ENCODE assay signal across 18 cellular contexts in the genomic region with DNA sequence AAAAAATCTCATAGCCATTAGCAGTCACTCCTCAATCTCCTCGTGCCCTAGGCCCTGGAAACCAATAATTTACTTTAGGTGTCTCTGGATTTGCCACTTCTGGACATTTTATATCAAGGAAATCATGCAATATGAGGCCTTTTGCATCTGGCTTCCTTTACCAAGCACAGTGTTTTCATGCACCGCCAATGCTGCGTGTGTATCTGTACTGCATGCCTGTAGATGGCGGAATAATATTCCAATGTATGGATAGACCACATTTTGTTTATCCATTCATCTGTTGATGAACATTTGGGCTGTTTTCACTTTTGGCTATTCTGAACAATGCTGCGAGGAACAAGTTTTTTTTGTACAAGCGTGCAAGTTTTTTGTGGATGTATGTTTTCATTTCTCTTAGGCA. TPM values are rescaled to one million over a fixed set of nuclear protein-coding genes. Genes with fewer than 3 reads are reported as not detected.
DNase-seq lines count a peak whose midpoint lies in the region; ATAC-seq, FAIRE-seq and TF ChIP-seq lines count a peak whose summit lies in the region.
"Had no signal": no experiment of that assay in that cellular context is flagged by ENCODE, and none has a peak within 500 bp of the region (broad histone marks: within the 10 kb centered on the region; RNA-seq: fewer than 3 reads in every experiment).

No MANE protein-coding gene starts in this region.

- H3K36me3 ChIP-seq in HepG2 (replicated peaks in 1 of 2; ENCODE audit: control insufficient read depth in 1 of 2, insufficient read depth in 2 of 2, low read length in 2 of 2) (peaks cover 0 to 12% of the 10 kb centered on the region in 2 experiments; a peak in 1 of 5 replicates), right lobe of liver (no peaks in the 10 kb centered on the region), PC-3 (ENCODE audit: low read depth, low read length) (peaks cover 32% of the 10 kb centered on the region), osteoblast (ENCODE audit: insufficient read depth, low read length) (peaks cover 3% of the 10 kb centered on the region)

- H3K79me2 ChIP-seq in HepG2 (ENCODE audit: insufficient read depth, low read length) (peaks cover 55% of the 10 kb centered on the region), PC-3 (ENCODE audit: low read length) (peaks cover 99% of the 10 kb centered on the region), osteoblast (ENCODE audit: insufficient read depth, low read length) (peaks cover 99% of the 10 kb centered on the region)

- H3K27me3 ChIP-seq in HepG2 (ENCODE audit: control insufficient read depth in 1 of 2, insufficient read depth in 2 of 2, low read length in 2 of 2), result no peaks in the 10 kb centered on the region
- no peaks in the 10 kb centered on the region for H3K27me3 ChIP-seq in right lobe of liver
- no peaks in the 10 kb centered on the region for H3K27me3 ChIP-seq in PC-3 (ENCODE audit: low read length)
- H3K27me3 ChIP-seq in osteoblast (ENCODE audit: insufficient read depth, low read length), result no peaks in the 10 kb centered on the region

- H3K27me3 Mint-ChIP-seq in osteocyte (ENCODE audit: unreplicated experiment), result no peaks in the 10 kb centered on the region

- DNase-seq in HepG2 (ENCODE audit: low spot score) (no peak), right lobe of liver (no peak), PC-3 (peak; percentile 15), osteocyte (ENCODE audit: extremely low spot score, unreplicated experiment) (no peak), osteoblast (ENCODE audit: insufficient read length, low spot score, missing footprints) (no peak)
- DNase-seq: C1 segment of cervical spinal cord; Caco-2; CD8-positive, alpha-beta T cell; DMS153; DND-41; GM23248; H7; HCEC 1CT had no signal

- H3K9me3 ChIP-seq in HepG2 (ENCODE audit: low read length) (no peaks in the 10 kb centered on the region), right lobe of liver (no peaks in the 10 kb centered on the region), PC-3 (ENCODE audit: low read length) (no peaks in the 10 kb centered on the region), osteoblast (ENCODE audit: low read depth, low read length) (no peaks in the 10 kb centered on the region)

- H3K4me2 ChIP-seq in HepG2 (ENCODE audit: low read depth, low read length), result no peak overlapping the region
- no peak overlapping the region for H3K4me2 ChIP-seq in PC-3 (ENCODE audit: low read length)
- no peak overlapping the region for H3K4me2 ChIP-seq in osteoblast (ENCODE audit: insufficient read depth, low read length)

- TF ChIP-seq POLR2A in HepG2 (IDR thresholded peaks at IDR 0.05; ENCODE audit: insufficient read depth in 1 of 2, low read depth in 2 of 2, low read length in 2 of 2) (no peak), right lobe of liver (IDR thresholded peaks at IDR 0.05) (no peak)

- H3K4me1 ChIP-seq in HepG2 (ENCODE audit: insufficient read depth, low read length) (peaks cover 42% of the 10 kb centered on the region), right lobe of liver (peaks cover 0 to 29% (median 10%) of the 10 kb centered on the region in 4 donors), PC-3 (ENCODE audit: insufficient read depth, low read length) (peaks cover 4% of the 10 kb centered on the region; the same call in 1 of the 2 replicates), osteoblast (ENCODE audit: insufficient read depth, low read length) (peaks cover 14% of the 10 kb centered on the region)

- no peak for TF ChIP-seq EP300 in HepG2 (IDR thresholded peaks at IDR 0.05; ENCODE audit: low read depth in 2 of 2, low read length in 2 of 2)
- no peak for TF ChIP-seq EP300 in HepG2 (CRISPR knock-in tag; IDR thresholded peaks at IDR 0.05; ENCODE audit: borderline replicate concordance)

- no peaks in the 10 kb centered on the region for H3K9me3 Mint-ChIP-seq in osteocyte (ENCODE audit: unreplicated experiment)
- H3K9me3 Mint-ChIP-seq: CD8-positive, alpha-beta T cell had no signal

- ATAC-seq in HepG2 (no peak), right lobe of liver (no peak), PC-3 (no peak), GM18909 (IDR thresholded peaks at IDR 0.05; ENCODE audit: poor library complexity, unreplicated experiment) (no peak)
- ATAC-seq: CD8-positive, alpha-beta T cell had no signal

- in situ Hi-C loops in HepG2 (cut with HindIII; ENCODE audit: extremely low pct_ligation_motif_present, low pct_unique_long_range_greater_than_20kb), result no loop called here

- FAIRE-seq in HepG2 (lab: Jason Lieb, UNC), result no peak
- FAIRE-seq: G401.6, GM12892, GM19239, H1 had no signal

- intact Hi-C loops in HepG2 (cut with micrococcal nuclease; ENCODE audit: unreplicated experiment) (no loop called here), right lobe of liver (cut with DNase I) (no loop called here), PC-3 (cut with micrococcal nuclease) (no loop called here)

- CTCF ChIA-PET in HepG2 (lab: Yijun Ruan, JAX; ENCODE audit: low intra/inter-chr PET ratio, low total read pairs), result no interaction called here
- CTCF ChIA-PET in PC-3 (lab: Charles Lee), result no interaction called here

- H3K27ac ChIP-seq in HepG2 (ENCODE audit: extremely low read length, insufficient read depth, low read length) (no peak overlapping the region), right lobe of liver (no peak overlapping the region), PC-3 (ENCODE audit: low read length) (no peak overlapping the region), osteoblast (ENCODE audit: low read depth, low read length) (no peak overlapping the region)
- H3K27ac ChIP-seq: GM23248 had no signal

- TF ChIP-seq CTCF in HepG2 (CRISPR knock-in tag; IDR thresholded peaks at IDR 0.05), result 0 out of 2 replicates have a peak, but pooled peaks have one; percentile 13
- TF ChIP-seq CTCF in right lobe of liver (IDR thresholded peaks at IDR 0.05), result no peak
- TF ChIP-seq CTCF in PC-3 (conservative IDR thresholded peaks at IDR 0.05; ENCODE audit: low read depth, low read length), result peak; percentile 26; the same call in 1 of the 2 replicates
- TF ChIP-seq CTCF in osteocyte (IDR thresholded peaks at IDR 0.05), result peak; percentile 8
- no peak for TF ChIP-seq CTCF in osteoblast (IDR thresholded peaks at IDR 0.05; ENCODE audit: extremely low read depth, low read depth, low read length)

- WGBS in HepG2 (ENCODE audit: low lambda C conversion rate), result 96% methylated on average over 6 of the region's 6 CpGs
- 95% methylated on average over 6 of the region's 6 CpGs for WGBS in right lobe of liver (ENCODE audit: insufficient coverage, low coverage, low lambda C conversion rate, missing lambda C conversion rate)

- POLR2A ChIA-PET in HepG2 (lab: Yijun Ruan, JAX) (interaction anchor here (1.0 kb wide), 1 partner anchor 20 kb away, joined by 7 read pairs; no protein-coding TSS in a partner anchor), PC-3 (lab: Charles Lee; ENCODE audit: unreplicated experiment) (no interaction called here)

- no peak overlapping the region for H3K4me3 Mint-ChIP-seq in osteocyte (ENCODE audit: unreplicated experiment)
- H3K4me3 Mint-ChIP-seq: CD8-positive, alpha-beta T cell had no signal

- H3K9ac ChIP-seq in HepG2 (ENCODE audit: insufficient read depth, low read depth, low read length), result no peak overlapping the region
- H3K9ac ChIP-seq in PC-3 (ENCODE audit: low read length), result no peak overlapping the region
- H3K9ac ChIP-seq: GM23248 had no signal

- no peak overlapping the region for H3K27ac Mint-ChIP-seq in osteocyte (ENCODE audit: unreplicated experiment)

- H3K9me2 ChIP-seq in PC-3 (replicated peaks; ENCODE audit: low read length), result no peaks in the 10 kb centered on the region

- H3K4me3 ChIP-seq in HepG2 (replicated peaks in 1 of 3; ENCODE audit: insufficient read depth in 1 of 3, low read depth in 2 of 3, low read length in 3 of 3), result no peak overlapping the region
- H3K4me3 ChIP-seq in right lobe of liver, result no peak overlapping the region
- no peak overlapping the region for H3K4me3 ChIP-seq in PC-3 (ENCODE audit: low read length)
- H3K4me3 ChIP-seq in osteoblast (ENCODE audit: insufficient read depth, low read length), result no peak overlapping the region
- H3K4me3 ChIP-seq: GM23248 had no signal

- BruUV-seq in HepG2 (replicated peaks; lab: Mats Ljungman, UMichigan) (no TSS peak), PC-3 (replicated peaks; lab: Mats Ljungman, UMichigan) (no TSS peak)

- H2AFZ ChIP-seq in HepG2 (ENCODE audit: low read length), result no peak overlapping the region
- no peak overlapping the region for H2AFZ ChIP-seq in PC-3 (ENCODE audit: low read length)
- H2AFZ ChIP-seq in osteoblast (ENCODE audit: low read length), result no peak overlapping the region
- H2AFZ ChIP-seq: GM23248 had no signal

- H3K4me1 Mint-ChIP-seq in osteocyte (ENCODE audit: unreplicated experiment), result peaks cover 17% of the 10 kb centered on the region

- no peaks in the 10 kb centered on the region for H3F3A ChIP-seq in PC-3 (ENCODE audit: low read length, unreplicated experiment)

- no peak for TF ChIP-seq RAD21 in HepG2 (CRISPR knock-in tag; IDR thresholded peaks at IDR 0.05)

- peaks cover 3% of the 10 kb centered on the region for H3K36me3 Mint-ChIP-seq in osteocyte (ENCODE audit: unreplicated experiment)

- H4K20me1 ChIP-seq in HepG2 (ENCODE audit: insufficient read depth, low read length), result peaks cover 5% of the 10 kb centered on the region; the same call in 1 of the 2 replicates
- H4K20me1 ChIP-seq in PC-3 (ENCODE audit: low read length), result peaks cover 89% of the 10 kb centered on the region
- H4K20me1 ChIP-seq in osteoblast (ENCODE audit: insufficient read depth, low read length), result peaks cover 44% of the 10 kb centered on the region

RNA-seq across cellular contexts. Expression of a gene that starts 18.9 kb away (rescaled TPM):
- 23.3 and 29.9 TPM in 2 replicates for total RNA-seq in HepG2 (2016; rRNA removed; fragmentation: Illumina TruSeq; extraction: Trizol)
- 43.0 and 51.2 TPM in 2 replicates for total RNA-seq in HepG2 (2016; cell fraction: cytosol; rRNA removed; fragmentation: Illumina TruSeq; extraction: Trizol; ENCODE audit: low read depth)
- 21.4 and 28.1 TPM in 2 replicates for total RNA-seq in HepG2 (2016; cell fraction: insoluble cytoplasmic fraction; rRNA removed; fragmentation: Illumina TruSeq; extraction: Trizol)
- total RNA-seq in HepG2 (2016; cell fraction: membrane; rRNA removed; fragmentation: Illumina TruSeq; extraction: Trizol), result 50.7 and 67.7 TPM in 2 replicates
- 12.9 and 16.1 TPM in 2 replicates for total RNA-seq in HepG2 (2016; cell fraction: nucleus; rRNA removed; fragmentation: Illumina TruSeq; extraction: Trizol)
- 29.5 and 38.6 TPM in 2 replicates for polyA plus RNA-seq in HepG2 (2011; rRNA removed)
- 29.8 and 35.9 TPM in 2 replicates for polyA plus RNA-seq in HepG2 (2011; cell fraction: cytosol; rRNA removed)
- polyA plus RNA-seq in HepG2 (2011; cell fraction: nucleus; rRNA removed), result 54.3 and 60.0 TPM in 2 replicates
- 46.0 and 46.8 TPM in 2 replicates for polyA plus RNA-seq in HepG2 (2012)
- polyA plus RNA-seq in HepG2 (2016; cell fraction: cytosol; fragmentation: Illumina TruSeq; extraction: Trizol; ENCODE audit: low read depth), result 37.1 and 47.1 TPM in 2 replicates
- polyA plus RNA-seq in HepG2 (2016; cell fraction: insoluble cytoplasmic fraction; fragmentation: Illumina TruSeq; extraction: Trizol; ENCODE audit: low read depth), result 24.6 and 35.5 TPM in 2 replicates
- 54.6 and 65.1 TPM in 2 replicates for polyA plus RNA-seq in HepG2 (2016; cell fraction: membrane; fragmentation: Illumina TruSeq; extraction: Trizol; ENCODE audit: low read depth)
- polyA plus RNA-seq in HepG2 (2016; cell fraction: nucleus; fragmentation: Illumina TruSeq; extraction: Trizol; ENCODE audit: insufficient read depth, low read depth), result 30.3 and 35.7 TPM in 2 replicates
- polyA minus RNA-seq in HepG2 (2011; rRNA and poly(A)+ RNA removed; ENCODE audit: low replicate concordance), result 26.5 and 27.7 TPM in 2 replicates
- 19.4 and 20.4 TPM in 2 replicates for polyA minus RNA-seq in HepG2 (2011; cell fraction: cytosol; rRNA and poly(A)+ RNA removed)
- polyA minus RNA-seq in HepG2 (2011; cell fraction: nucleus; rRNA and poly(A)+ RNA removed), result 12.6 and 15.5 TPM in 2 replicates
- 10 to 100 TPM; 23.1 to 68.8 (median 29.1) TPM for total RNA-seq in right lobe of liver
- 312 and 339 TPM in 2 replicates for total RNA-seq in PC-3 (2014; rRNA removed)
- 56.8 and 57.8 TPM in 2 replicates for total RNA-seq in osteocyte
- total RNA-seq in osteoblast, result 47.1 and 57.2 TPM in 2 replicates

Comparison
In these comparisons a context has a peak if more than half of its experiments do, and no peak if none do; other contexts are left out.
1. CTCF ChIP-seq: peak in HepG2 (single experiment), PC-3 (single experiment) and osteocyte (single experiment); none in right lobe of liver (0 of 4) and osteoblast (single experiment).